In the genomic region with DNA sequence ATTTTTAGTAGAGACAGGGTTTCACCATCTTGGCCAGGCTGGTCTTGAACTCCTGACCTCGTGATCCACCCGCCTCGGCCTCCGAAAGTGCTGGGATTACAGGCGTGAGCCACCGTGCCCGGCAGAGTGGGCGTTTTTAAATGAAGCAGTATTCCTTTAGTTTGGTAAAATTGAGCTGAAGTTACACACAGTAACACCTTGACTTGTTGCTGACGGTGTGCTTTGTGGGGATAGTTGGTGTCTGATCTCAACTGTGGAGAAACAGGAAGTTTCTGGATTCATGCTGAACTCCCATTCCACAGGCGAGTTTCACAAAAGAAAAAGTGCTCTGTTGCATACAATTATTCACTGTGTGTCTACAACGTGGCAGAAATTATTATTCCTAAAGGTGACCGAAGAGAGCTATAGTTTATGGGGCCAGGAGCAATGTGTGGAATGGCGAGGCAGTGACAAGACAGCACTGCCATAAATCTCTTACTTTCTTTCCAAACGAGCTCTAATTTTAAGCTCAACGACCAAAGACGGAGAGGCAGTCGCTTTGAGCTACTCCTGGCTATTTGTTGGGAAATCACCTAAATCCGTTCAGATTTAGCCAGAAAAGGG, we compare ENCODE assay signal across 8 cellular contexts. TPM values are rescaled to one million over a fixed set of nuclear protein-coding genes. Genes with fewer than 3 reads are reported as not detected.
DNase-seq lines count a peak whose midpoint lies in the region; ATAC-seq and TF ChIP-seq lines count a peak whose summit lies in the region.

No MANE protein-coding gene starts in this region.

- no peaks in the 10 kb centered on the region for H3K9me3 Mint-ChIP-seq in T-helper 1 cell treated with Interleukin-12 subunit alpha and Interleukin-12 subunit beta and Interleukin-4 antibody, amounts not matched to agents 30 μg/mL and 1 μg/mL, for 36 hours
- H3K9me3 Mint-ChIP-seq in stimulated activated naive B cell treated with anti-CD40 and anti-IgM and Interleukin-4, amounts not matched to agents 10 μg/mL and 1 μg/mL and 100 μg/mL, for 72 hours, result peaks cover 0 to 2% of the 10 kb centered on the region in 2 donors

- H3K4me3 Mint-ChIP-seq in T-helper 1 cell treated with Interleukin-12 subunit alpha and Interleukin-12 subunit beta and Interleukin-4 antibody, amounts not matched to agents 30 μg/mL and 1 μg/mL, for 36 hours, result peak overlapping the region; percentile 85
- peak overlapping the region; percentile 93 to 97 for H3K4me3 Mint-ChIP-seq in stimulated activated naive B cell treated with anti-CD40 and anti-IgM and Interleukin-4, amounts not matched to agents 10 μg/mL and 1 μg/mL and 100 μg/mL, for 72 hours

- no peaks in the 10 kb centered on the region for H3K9me3 ChIP-seq in hepatocyte (ENCODE audit: low read depth)

- TF ChIP-seq CTCF in VCaP (conservative IDR thresholded peaks at IDR 0.05) (no peak), hepatocyte (IDR thresholded peaks at IDR 0.05; ENCODE audit: poor library complexity) (no peak)

- no peaks in the 10 kb centered on the region for H3K36me3 ChIP-seq in hepatocyte (replicated peaks; ENCODE audit: insufficient read depth, low read depth)

- H3K36me3 Mint-ChIP-seq in T-helper 1 cell treated with Interleukin-12 subunit alpha and Interleukin-12 subunit beta and Interleukin-4 antibody, amounts not matched to agents 30 μg/mL and 1 μg/mL, for 36 hours (ENCODE audit: low read depth), result peaks cover 21% of the 10 kb centered on the region
- peaks cover 10 to 19% of the 10 kb centered on the region in 2 donors for H3K36me3 Mint-ChIP-seq in stimulated activated naive B cell treated with anti-CD40 and anti-IgM and Interleukin-4, amounts not matched to agents 10 μg/mL and 1 μg/mL and 100 μg/mL, for 72 hours

- DNase-seq in T-helper 1 cell (no peak), hepatocyte (ENCODE audit: low spot score) (no peak), NCI-H1436 (lab: John Stamatoyannopoulos, UW) (no peak), SHP77 (lab: John Stamatoyannopoulos, UW) (no peak)
- no peak for DNase-seq in stimulated activated naive B cell treated with anti-CD40 and anti-IgM and Interleukin-4, amounts not matched to agents 10 μg/mL and 1 μg/mL and 100 μg/mL, for 72 hours
- no peak for DNase-seq in activated CD4-positive, alpha-beta T cell treated with anti-CD3 and anti-CD28 coated beads, Interleukin-2, amount 50 U/mL, for 48 hours

- no peak overlapping the region for H3K27ac Mint-ChIP-seq in T-helper 1 cell treated with Interleukin-12 subunit alpha and Interleukin-12 subunit beta and Interleukin-4 antibody, amounts not matched to agents 30 μg/mL and 1 μg/mL, for 36 hours
- peak overlapping the region; percentile 99 for H3K27ac Mint-ChIP-seq in stimulated activated naive B cell treated with anti-CD40 and anti-IgM and Interleukin-4, amounts not matched to agents 10 μg/mL and 1 μg/mL and 100 μg/mL, for 72 hours

- peak overlapping the region; percentile 84 for H3K4me2 ChIP-seq in hepatocyte

- peaks cover 20% of the 10 kb centered on the region for H3K4me1 Mint-ChIP-seq in T-helper 1 cell treated with Interleukin-12 subunit alpha and Interleukin-12 subunit beta and Interleukin-4 antibody, amounts not matched to agents 30 μg/mL and 1 μg/mL, for 36 hours (ENCODE audit: low read depth)
- peaks cover 12 to 14% of the 10 kb centered on the region in 2 donors for H3K4me1 Mint-ChIP-seq in stimulated activated naive B cell treated with anti-CD40 and anti-IgM and Interleukin-4, amounts not matched to agents 10 μg/mL and 1 μg/mL and 100 μg/mL, for 72 hours

- H4K20me1 ChIP-seq in hepatocyte (ENCODE audit: insufficient read depth, poor library complexity, severe bottlenecking), result no peaks in the 10 kb centered on the region

- H3K27me3 Mint-ChIP-seq in T-helper 1 cell treated with Interleukin-12 subunit alpha and Interleukin-12 subunit beta and Interleukin-4 antibody, amounts not matched to agents 30 μg/mL and 1 μg/mL, for 36 hours (ENCODE audit: low read depth), result peaks cover 22% of the 10 kb centered on the region
- no peaks in the 10 kb centered on the region for H3K27me3 Mint-ChIP-seq in stimulated activated naive B cell treated with anti-CD40 and anti-IgM and Interleukin-4, amounts not matched to agents 10 μg/mL and 1 μg/mL and 100 μg/mL, for 72 hours

- H2AFZ ChIP-seq in hepatocyte, result peak overlapping the region; percentile 97

- H3K27me3 ChIP-seq in hepatocyte, result no peaks in the 10 kb centered on the region

- H3K9me2 ChIP-seq in hepatocyte (replicated peaks; ENCODE audit: insufficient read depth), result no peaks in the 10 kb centered on the region

- no peaks in the 10 kb centered on the region for H3K4me1 ChIP-seq in hepatocyte (ENCODE audit: insufficient read depth)

- H3K27ac ChIP-seq in VCaP, result peak overlapping the region; percentile 62
- peak overlapping the region; percentile 58 for H3K27ac ChIP-seq in hepatocyte

- peak overlapping the region; percentile 39 for H3K4me3 ChIP-seq in hepatocyte

- no peaks in the 10 kb centered on the region for H3K79me2 ChIP-seq in hepatocyte

- WGBS in hepatocyte (ENCODE audit: low lambda C conversion rate, missing lambda C conversion rate), result 58% methylated on average over 18 of the region's 18 CpGs

- peak; percentile 2 for ATAC-seq in stimulated activated naive B cell treated with anti-CD40 and anti-IgM and Interleukin-4, amounts not matched to agents 10 μg/mL and 1 μg/mL and 100 μg/mL, for 72 hours (replicated peaks)

RNA-seq across cellular contexts. Expression of a gene that starts 0.5 kb away (rescaled TPM):
- 5.3 and 7.5 TPM in 2 replicates for total RNA-seq in hepatocyte
- polyA plus RNA-seq in hepatocyte, result 3.6 and 4.6 TPM in 2 replicates
